In the genomic region with DNA sequence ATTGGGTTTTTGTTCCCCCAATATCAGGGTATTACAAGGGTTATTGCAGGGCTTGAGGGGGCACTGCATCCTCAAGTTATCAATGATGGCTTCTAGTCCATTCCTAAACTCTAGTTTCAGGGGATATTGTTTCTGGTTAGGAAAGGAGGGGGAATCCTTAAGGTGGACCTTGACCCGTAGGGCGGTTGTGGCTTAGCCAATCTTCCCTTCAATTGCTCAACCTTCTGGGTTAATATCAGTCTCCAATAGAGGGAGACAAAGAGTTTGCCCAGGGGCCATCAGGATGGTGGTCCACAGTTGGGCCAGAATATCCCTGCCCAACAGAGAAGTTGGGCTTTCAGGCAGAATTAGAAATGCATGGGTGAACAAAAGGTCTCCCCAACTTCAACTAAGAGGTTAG, we compare ENCODE assay signal across 2 cellular contexts.
TF ChIP-seq lines count a peak whose summit lies in the region.

No MANE protein-coding gene starts in this region.

TF ChIP-seq in HCT116, 20 proteins besides CTCF, POLR2A, EP300 and RAD21 (continued from another document):
- TF ChIP-seq MAX (IDR thresholded peaks at IDR 0.05), result no peak
- TF ChIP-seq ZNF274 (IDR thresholded peaks at IDR 0.05; ENCODE audit: low read depth, low read length), result no peak
- TF ChIP-seq CBX3 (IDR thresholded peaks at IDR 0.05; ENCODE audit: low read depth), result no peak
- no peak for TF ChIP-seq CEBPB (IDR thresholded peaks at IDR 0.05; ENCODE audit: low read depth)
- TF ChIP-seq, protein P1, sequence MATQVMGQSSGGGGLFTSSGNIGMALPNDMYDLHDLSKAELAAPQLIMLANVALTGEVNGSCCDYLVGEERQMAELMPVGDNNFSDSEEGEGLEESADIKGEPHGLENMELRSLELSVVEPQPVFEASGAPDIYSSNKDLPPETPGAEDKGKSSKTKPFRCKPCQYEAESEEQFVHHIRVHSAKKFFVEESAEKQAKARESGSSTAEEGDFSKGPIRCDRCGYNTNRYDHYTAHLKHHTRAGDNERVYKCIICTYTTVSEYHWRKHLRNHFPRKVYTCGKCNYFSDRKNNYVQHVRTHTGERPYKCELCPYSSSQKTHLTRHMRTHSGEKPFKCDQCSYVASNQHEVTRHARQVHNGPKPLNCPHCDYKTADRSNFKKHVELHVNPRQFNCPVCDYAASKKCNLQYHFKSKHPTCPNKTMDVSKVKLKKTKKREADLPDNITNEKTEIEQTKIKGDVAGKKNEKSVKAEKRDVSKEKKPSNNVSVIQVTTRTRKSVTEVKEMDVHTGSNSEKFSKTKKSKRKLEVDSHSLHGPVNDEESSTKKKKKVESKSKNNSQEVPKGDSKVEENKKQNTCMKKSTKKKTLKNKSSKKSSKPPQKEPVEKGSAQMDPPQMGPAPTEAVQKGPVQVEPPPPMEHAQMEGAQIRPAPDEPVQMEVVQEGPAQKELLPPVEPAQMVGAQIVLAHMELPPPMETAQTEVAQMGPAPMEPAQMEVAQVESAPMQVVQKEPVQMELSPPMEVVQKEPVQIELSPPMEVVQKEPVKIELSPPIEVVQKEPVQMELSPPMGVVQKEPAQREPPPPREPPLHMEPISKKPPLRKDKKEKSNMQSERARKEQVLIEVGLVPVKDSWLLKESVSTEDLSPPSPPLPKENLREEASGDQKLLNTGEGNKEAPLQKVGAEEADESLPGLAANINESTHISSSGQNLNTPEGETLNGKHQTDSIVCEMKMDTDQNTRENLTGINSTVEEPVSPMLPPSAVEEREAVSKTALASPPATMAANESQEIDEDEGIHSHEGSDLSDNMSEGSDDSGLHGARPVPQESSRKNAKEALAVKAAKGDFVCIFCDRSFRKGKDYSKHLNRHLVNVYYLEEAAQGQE (IDR thresholded peaks at IDR 0.05; ENCODE audit: low read depth), result no peak
- TF ChIP-seq SP1 (IDR thresholded peaks at IDR 0.05; ENCODE audit: low read depth), result no peak
- no peak for TF ChIP-seq ZFX (IDR thresholded peaks at IDR 0.05)
- TF ChIP-seq ELF1 (IDR thresholded peaks at IDR 0.05; ENCODE audit: borderline replicate concordance, low read depth), result no peak
- TF ChIP-seq, protein P2, sequence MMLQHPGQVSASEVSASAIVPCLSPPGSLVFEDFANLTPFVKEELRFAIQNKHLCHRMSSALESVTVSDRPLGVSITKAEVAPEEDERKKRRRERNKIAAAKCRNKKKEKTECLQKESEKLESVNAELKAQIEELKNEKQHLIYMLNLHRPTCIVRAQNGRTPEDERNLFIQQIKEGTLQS (IDR thresholded peaks at IDR 0.05), result no peak
- TF ChIP-seq JUND (IDR thresholded peaks at IDR 0.05), result no peak
- TF ChIP-seq POLR2AphosphoS5 (IDR thresholded peaks at IDR 0.05; ENCODE audit: low read depth, low read length), result no peak
- TF ChIP-seq, protein P3, sequence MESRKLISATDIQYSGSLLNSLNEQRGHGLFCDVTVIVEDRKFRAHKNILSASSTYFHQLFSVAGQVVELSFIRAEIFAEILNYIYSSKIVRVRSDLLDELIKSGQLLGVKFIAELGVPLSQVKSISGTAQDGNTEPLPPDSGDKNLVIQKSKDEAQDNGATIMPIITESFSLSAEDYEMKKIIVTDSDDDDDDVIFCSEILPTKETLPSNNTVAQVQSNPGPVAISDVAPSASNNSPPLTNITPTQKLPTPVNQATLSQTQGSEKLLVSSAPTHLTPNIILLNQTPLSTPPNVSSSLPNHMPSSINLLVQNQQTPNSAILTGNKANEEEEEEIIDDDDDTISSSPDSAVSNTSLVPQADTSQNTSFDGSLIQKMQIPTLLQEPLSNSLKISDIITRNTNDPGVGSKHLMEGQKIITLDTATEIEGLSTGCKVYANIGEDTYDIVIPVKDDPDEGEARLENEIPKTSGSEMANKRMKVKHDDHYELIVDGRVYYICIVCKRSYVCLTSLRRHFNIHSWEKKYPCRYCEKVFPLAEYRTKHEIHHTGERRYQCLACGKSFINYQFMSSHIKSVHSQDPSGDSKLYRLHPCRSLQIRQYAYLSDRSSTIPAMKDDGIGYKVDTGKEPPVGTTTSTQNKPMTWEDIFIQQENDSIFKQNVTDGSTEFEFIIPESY (IDR thresholded peaks at IDR 0.05; ENCODE audit: extremely low read depth, insufficient replicate concordance, low read length), result no peak
- TF ChIP-seq EZH2 (IDR thresholded peaks at IDR 0.05), result no peak
- TF ChIP-seq YY1 (IDR thresholded peaks at IDR 0.05; ENCODE audit: extremely low read depth, insufficient replicate concordance, low read depth, low read length), result no peak

TF ChIP-seq in GM12878, 131 proteins besides CTCF, POLR2A, EP300 and RAD21 (continued from another document):
- TF ChIP-seq SKIL (IDR thresholded peaks at IDR 0.05; ENCODE audit: low read depth, poor library complexity, severe bottlenecking) (no peak), STAT1 (conservative IDR thresholded peaks at IDR 0.05) (no peak), SMAD5 (IDR thresholded peaks at IDR 0.05; ENCODE audit: low read depth) (no peak), ZBTB4 (CRISPR knock-in tag; IDR thresholded peaks at IDR 0.05) (no peak), CBX3 (IDR thresholded peaks at IDR 0.05; ENCODE audit: borderline replicate concordance, low read depth) (no peak), PKNOX1 (IDR thresholded peaks at IDR 0.05) (no peak), GABPA (IDR thresholded peaks at IDR 0.05; ENCODE audit: low read depth) (no peak), BCL11A (IDR thresholded peaks at IDR 0.05; ENCODE audit: low read depth, low read length) (no peak), BMI1 (IDR thresholded peaks at IDR 0.05; ENCODE audit: borderline replicate concordance) (no peak)
- TF ChIP-seq, protein P4, sequence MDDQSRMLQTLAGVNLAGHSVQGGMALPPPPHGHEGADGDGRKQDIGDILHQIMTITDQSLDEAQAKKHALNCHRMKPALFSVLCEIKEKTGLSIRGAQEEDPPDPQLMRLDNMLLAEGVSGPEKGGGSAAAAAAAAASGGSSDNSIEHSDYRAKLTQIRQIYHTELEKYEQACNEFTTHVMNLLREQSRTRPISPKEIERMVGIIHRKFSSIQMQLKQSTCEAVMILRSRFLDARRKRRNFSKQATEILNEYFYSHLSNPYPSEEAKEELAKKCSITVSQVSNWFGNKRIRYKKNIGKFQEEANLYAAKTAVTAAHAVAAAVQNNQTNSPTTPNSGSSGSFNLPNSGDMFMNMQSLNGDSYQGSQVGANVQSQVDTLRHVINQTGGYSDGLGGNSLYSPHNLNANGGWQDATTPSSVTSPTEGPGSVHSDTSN (IDR thresholded peaks at IDR 0.05; ENCODE audit: insufficient replicate concordance, low read depth, low read length), result no peak
TF ChIP-seq in GM12878: peak in this region for 0.
